In the genomic region with DNA sequence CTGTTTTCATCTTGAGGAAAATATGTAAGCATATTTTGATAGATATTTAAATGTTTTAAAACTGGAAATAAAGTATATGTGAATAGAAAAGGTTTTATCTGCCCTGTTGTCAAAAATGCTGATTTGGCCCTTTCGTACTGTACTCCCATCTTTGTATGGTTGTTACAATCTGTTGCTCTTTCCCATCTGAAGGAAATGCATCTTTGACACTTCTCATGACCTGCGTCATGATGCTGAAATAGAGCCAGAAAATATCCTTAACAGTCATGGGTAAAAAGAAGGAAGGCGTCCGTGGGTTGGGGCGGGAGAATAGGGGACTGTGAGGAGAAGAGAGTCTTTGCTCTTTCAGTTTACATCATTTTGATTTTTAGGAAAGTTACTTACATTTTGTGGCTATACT, we compare ENCODE assay signal across 23 cellular contexts.
A peak's percentile ranks its signal among the peaks of the same experiment; 100 is the strongest.
DNase-seq lines count a peak whose midpoint lies in the region; ATAC-seq, FAIRE-seq and TF ChIP-seq lines count a peak whose summit lies in the region.
"Had no signal": no experiment of that assay in that cellular context is flagged by ENCODE, and none has a peak within 500 bp of the region (broad histone marks: within the 10 kb centered on the region; RNA-seq: fewer than 3 reads in every experiment).

No MANE protein-coding gene starts in this region.

- in situ Hi-C loops in K562 (cut with MboI) = no loop called here

- no peak overlapping the region for H2AFZ ChIP-seq in K562 (ENCODE audit: low read depth, low read length)

- CTCF ChIA-PET in K562 (lab: Yijun Ruan, JAX; ENCODE audit: low intra/inter-chr PET ratio) = no interaction called here

- no peaks in the 10 kb centered on the region for H3K4me1 Mint-ChIP-seq in activated CD4-positive, alpha-beta T cell treated with anti-CD3 and anti-CD28 coated beads, Interleukin-2, amount 10 ng/mL, durations not matched to agents 24 days and 14 days
- H3K4me1 Mint-ChIP-seq: IgD-negative memory B cell had no signal

- TF ChIP-seq POLR2A in H54 (IDR thresholded peaks at IDR 0.05; ENCODE audit: low read depth, low read length) (no peak), K562 (conservative IDR thresholded peaks at IDR 0.05) (no peak), right lobe of liver (IDR thresholded peaks at IDR 0.05) (no peak)

- no peak for TF ChIP-seq EP300 in K562 (IDR thresholded peaks at IDR 0.05; ENCODE audit: low read length)

- no peak for ATAC-seq in K562
- peak in 7 of 8 donors; percentile 27 to 78 (median 54) for ATAC-seq in heart right ventricle
- ATAC-seq in right lobe of liver = peak; percentile 58 to 76 (median 68)
- ATAC-seq: Panc1 had no signal

- no peak for TF ChIP-seq RAD21 in K562 (CRISPR knock-in tag; conservative IDR thresholded peaks at IDR 0.05 in 1 of 2, IDR thresholded peaks at IDR 0.05 in 1 of 2)

- no peaks in the 10 kb centered on the region for H3K9me3 Mint-ChIP-seq in activated CD4-positive, alpha-beta T cell treated with anti-CD3 and anti-CD28 coated beads, Interleukin-2, amount 10 ng/mL, durations not matched to agents 24 days and 14 days
- H3K9me3 Mint-ChIP-seq: HFFc6, IgD-negative memory B cell had no signal

- H3K79me2 ChIP-seq in K562 (ENCODE audit: control insufficient read depth, insufficient read depth, low read length) = no peaks in the 10 kb centered on the region

- H3K4me3 Mint-ChIP-seq in activated CD4-positive, alpha-beta T cell treated with anti-CD3 and anti-CD28 coated beads, Interleukin-2, amount 10 ng/mL, durations not matched to agents 24 days and 14 days = no peak overlapping the region
- H3K4me3 Mint-ChIP-seq: HFFc6, IgD-negative memory B cell had no signal

- H3K27me3 Mint-ChIP-seq in activated CD4-positive, alpha-beta T cell treated with anti-CD3 and anti-CD28 coated beads, Interleukin-2, amount 10 ng/mL, durations not matched to agents 24 days and 14 days = peaks cover 21% of the 10 kb centered on the region
- H3K27me3 Mint-ChIP-seq: IgD-negative memory B cell had no signal

- H3K4me1 ChIP-seq in K562 (replicated peaks in 1 of 2; ENCODE audit: control insufficient read depth in 2 of 2, insufficient read depth in 2 of 2, low read length in 2 of 2) (no peaks in the 10 kb centered on the region), heart right ventricle (peaks cover 0 to 42% (median 28%) of the 10 kb centered on the region in 9 donors), right lobe of liver (no peaks in the 10 kb centered on the region)
- H3K4me1 ChIP-seq: BLaER1 treated with 17β-estradiol and CSF1 and Interleukin-3, amounts not matched to agents 10 nM and 100 nM had no signal

- H3K4me3 ChIP-seq in K562 = no peak overlapping the region
- no peak overlapping the region for H3K4me3 ChIP-seq in heart right ventricle
- no peak overlapping the region for H3K4me3 ChIP-seq in right lobe of liver
- H3K4me3 ChIP-seq: BLaER1 treated with 17β-estradiol and CSF1 and Interleukin-3, amounts not matched to agents 10 nM and 100 nM had no signal

- H3K9ac ChIP-seq in K562 (ENCODE audit: insufficient read depth in 1 of 2, low read depth in 2 of 2, low read length in 2 of 2) = no peak overlapping the region
- H3K9ac ChIP-seq: BLaER1 treated with 17β-estradiol and CSF1 and Interleukin-3, amounts not matched to agents 10 nM and 100 nM; SK-N-SH had no signal

- H4K20me1 ChIP-seq in K562 (replicated peaks; ENCODE audit: control insufficient read depth, insufficient read depth, low read length) = no peaks in the 10 kb centered on the region
- H4K20me1 ChIP-seq: BLaER1 treated with 17β-estradiol and CSF1 and Interleukin-3, amounts not matched to agents 10 nM and 100 nM had no signal

- no peak overlapping the region for H3K4me2 ChIP-seq in K562 (ENCODE audit: insufficient read depth, low read length)
- H3K4me2 ChIP-seq: BLaER1 treated with 17β-estradiol and CSF1 and Interleukin-3, amounts not matched to agents 10 nM and 100 nM; SK-N-SH had no signal

- H3K9me1 ChIP-seq in K562 (ENCODE audit: control insufficient read depth, insufficient read depth, low read length) = no peaks in the 10 kb centered on the region

- no peak overlapping the region for H3K27ac Mint-ChIP-seq in activated CD4-positive, alpha-beta T cell treated with anti-CD3 and anti-CD28 coated beads, Interleukin-2, amount 10 ng/mL, durations not matched to agents 24 days and 14 days
- H3K27ac Mint-ChIP-seq: HFFc6, IgD-negative memory B cell had no signal

- intact Hi-C loops in K562 (cut with micrococcal nuclease) = no loop called here
- intact Hi-C loops in heart right ventricle (cut with DNase I) = loop anchor here in 4 of 10 donors (5.0 to 10.0 kb wide), 4 partner anchors 129 to 539 kb away; no protein-coding TSS in a partner anchor
- intact Hi-C loops in right lobe of liver (cut with DNase I) = no loop called here
- intact Hi-C loops in activated CD4-positive, alpha-beta T cell treated with anti-CD3 and anti-CD28 coated beads, Interleukin-2, amount 10 ng/mL, durations not matched to agents 24 days and 14 days (cut with micrococcal nuclease) = no loop called here

- no TSS peak for BruUV-seq in K562 (replicated peaks; lab: Mats Ljungman, UMichigan)

- H3K9me3 ChIP-seq in K562 (replicated peaks; ENCODE audit: control insufficient read depth, insufficient read depth, low read depth, low read length) = no peaks in the 10 kb centered on the region
- no peaks in the 10 kb centered on the region for H3K9me3 ChIP-seq in heart right ventricle
- no peaks in the 10 kb centered on the region for H3K9me3 ChIP-seq in right lobe of liver
- H3K9me3 ChIP-seq: BLaER1 treated with 17β-estradiol and CSF1 and Interleukin-3, amounts not matched to agents 10 nM and 100 nM; SK-N-SH had no signal

- H3K27ac ChIP-seq in K562 (ENCODE audit: extremely low read depth, low read depth, low read length) = no peak overlapping the region
- peak overlapping the region in 5 of 10 donors; percentile 28 to 55 (median 50) for H3K27ac ChIP-seq in heart right ventricle
- H3K27ac ChIP-seq in right lobe of liver = no peak overlapping the region
- H3K27ac ChIP-seq: BLaER1 treated with 17β-estradiol and CSF1 and Interleukin-3, amounts not matched to agents 10 nM and 100 nM had no signal

- WGBS in K562 (ENCODE audit: insufficient coverage, low coverage, missing lambda C conversion rate) = 21% methylated on average over 5 of the region's 5 CpGs
- WGBS in heart right ventricle, 2 donors = 79 to 93% methylated on average over 5 of the region's 5 CpGs
- 70% methylated on average over 5 of the region's 5 CpGs for WGBS in right lobe of liver (ENCODE audit: insufficient coverage, low coverage, low lambda C conversion rate, missing lambda C conversion rate)

- POLR2A ChIA-PET in K562 (lab: Yijun Ruan, JAX) = no interaction called here

- H3K36me3 Mint-ChIP-seq in activated CD4-positive, alpha-beta T cell treated with anti-CD3 and anti-CD28 coated beads, Interleukin-2, amount 10 ng/mL, durations not matched to agents 24 days and 14 days (ENCODE audit: low read depth) = no peaks in the 10 kb centered on the region

- no peaks in the 10 kb centered on the region for H3K27me3 ChIP-seq in K562 (ENCODE audit: control insufficient read depth in 2 of 2, insufficient read depth in 2 of 2, low read length in 2 of 2)
- no peaks in the 10 kb centered on the region for H3K27me3 ChIP-seq in heart right ventricle
- H3K27me3 ChIP-seq in right lobe of liver = no peaks in the 10 kb centered on the region
- H3K27me3 ChIP-seq: BLaER1 treated with 17β-estradiol and CSF1 and Interleukin-3, amounts not matched to agents 10 nM and 100 nM had no signal

- DNase-seq in H54 (ENCODE audit: insufficient read length, low spot score) (no peak), K562 (ENCODE audit: extremely low read depth in 1 of 4, low spot score in 3 of 4) (no peak), heart right ventricle (peak; percentile 24 to 62), right lobe of liver (peak in 1 of 3 donors; percentile 25), CD1c-positive myeloid dendritic cell (ENCODE audit: extremely low spot score) (no peak)
- DNase-seq in activated CD4-positive, alpha-beta T cell treated with anti-CD3 and anti-CD28 coated beads, Interleukin-2, amount 10 ng/mL, durations not matched to agents 24 days and 14 days = no peak
- no peak for DNase-seq in activated CD4-positive, CD25-positive, alpha-beta regulatory T cell treated with anti-CD3 and anti-CD28 coated beads, Interleukin-2, amount 50 U/mL, for 72 hours
- DNase-seq: H7, HFFc6, Kasumi-1, MM.1S, NCI-H1092, NCI-H1436 treated with DMSO at 0.1 percent for 48 hours, NCI-H2029 treated with DMSO at 0.1 percent for 48 hours, NCI-H2171, NCI-H69, SK-N-SH had no signal

- TF ChIP-seq CTCF in K562 (IDR thresholded peaks at IDR 0.05 in 2 of 3, conservative IDR thresholded peaks at IDR 0.05 in 1 of 3; ENCODE audit: insufficient read depth in 2 of 3, low read depth in 1 of 3, low read length in 3 of 3) = no peak
- TF ChIP-seq CTCF in heart right ventricle (IDR thresholded peaks at IDR 0.05) = no peak
- no peak for TF ChIP-seq CTCF in right lobe of liver (IDR thresholded peaks at IDR 0.05)

- H3K36me3 ChIP-seq in K562 (ENCODE audit: control insufficient read depth, insufficient read depth, low read length) (no peaks in the 10 kb centered on the region), heart right ventricle (no peaks in the 10 kb centered on the region), right lobe of liver (no peaks in the 10 kb centered on the region)
- H3K36me3 ChIP-seq: BLaER1 treated with 17β-estradiol and CSF1 and Interleukin-3, amounts not matched to agents 10 nM and 100 nM had no signal

- FAIRE-seq in H54 (lab: Jason Lieb, UNC) (peak; percentile 67), K562 (lab: Jason Lieb, UNC) (peak; percentile 42)
- FAIRE-seq: D721Med, GM12891, GM18507 had no signal

TF ChIP-seq in K562, 482 proteins besides CTCF, POLR2A, EP300 and RAD21 (continues in another document):
- TF ChIP-seq, protein P1, sequence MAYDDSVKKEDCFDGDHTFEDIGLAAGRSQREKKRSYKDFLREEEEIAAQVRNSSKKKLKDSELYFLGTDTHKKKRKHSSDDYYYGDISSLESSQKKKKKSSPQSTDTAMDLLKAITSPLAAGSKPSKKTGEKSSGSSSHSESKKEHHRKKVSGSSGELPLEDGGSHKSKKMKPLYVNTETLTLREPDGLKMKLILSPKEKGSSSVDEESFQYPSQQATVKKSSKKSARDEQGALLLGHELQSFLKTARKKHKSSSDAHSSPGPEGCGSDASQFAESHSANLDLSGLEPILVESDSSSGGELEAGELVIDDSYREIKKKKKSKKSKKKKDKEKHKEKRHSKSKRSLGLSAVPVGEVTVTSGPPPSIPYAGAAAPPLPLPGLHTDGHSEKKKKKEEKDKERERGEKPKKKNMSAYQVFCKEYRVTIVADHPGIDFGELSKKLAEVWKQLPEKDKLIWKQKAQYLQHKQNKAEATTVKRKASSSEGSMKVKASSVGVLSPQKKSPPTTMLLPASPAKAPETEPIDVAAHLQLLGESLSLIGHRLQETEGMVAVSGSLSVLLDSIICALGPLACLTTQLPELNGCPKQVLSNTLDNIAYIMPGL (CRISPR knock-in tag; IDR thresholded peaks at IDR 0.05) = no peak
- no peak for TF ChIP-seq TARDBP (IDR thresholded peaks at IDR 0.05)
- 0 out of 2 replicates have a peak, but pooled peaks have one; percentile 30 for TF ChIP-seq MAFF (IDR thresholded peaks at IDR 0.05; ENCODE audit: low read length)
- peak; percentile 59; the same call in 1 of the 2 replicates for TF ChIP-seq ZNF316 (IDR thresholded peaks at IDR 0.05)
- peak; percentile 61; the same call in 1 of the 2 replicates for TF ChIP-seq C11orf30 (IDR thresholded peaks at IDR 0.05; ENCODE audit: low read depth)
- no peak for TF ChIP-seq ZNF354B (CRISPR knock-in tag; IDR thresholded peaks at IDR 0.05)

Comparison
In these comparisons a context has a peak if more than half of its experiments do, and no peak if none do; other contexts are left out.
1. DNase-seq: peak in heart right ventricle (2 of 2); none in H54 (single experiment), K562 (0 of 4), activated CD4-positive, alpha-beta T cell treated with anti-CD3 and anti-CD28 coated beads, Interleukin-2, amount 10 ng/mL, durations not matched to agents 24 days and 14 days (single experiment), activated CD4-positive, CD25-positive, alpha-beta regulatory T cell treated with anti-CD3 and anti-CD28 coated beads, Interleukin-2, amount 50 U/mL, for 72 hours (single experiment) and CD1c-positive myeloid dendritic cell (single experiment).